In genomic region chr1:45339694-45340558, GRCh38 we compare ENCODE assay signal across 1 cellular context.
A peak's percentile ranks its signal among the peaks of the same experiment; 100 is the strongest.
TF ChIP-seq lines count a peak whose summit lies in the region.

Gene MUTYH (minus strand): TSS chr1:45340440. CDS start chr1:45334505, 5,935 bp downstream.
Gene TOE1 (plus strand): TSS chr1:45340170. CDS start chr1:45340253, 83 bp downstream.

TF ChIP-seq in HepG2, 621 proteins besides CTCF, POLR2A, EP300 and RAD21 (continued from another document and continues in another):
- TF ChIP-seq NFAT5 (CRISPR knock-in tag; IDR thresholded peaks at IDR 0.05): peak; percentile 52; the same call in 1 of the 2 replicates
- no peak for TF ChIP-seq HOXA7 (CRISPR knock-in tag; IDR thresholded peaks at IDR 0.05)
- peak; percentile 88 for TF ChIP-seq POGZ (CRISPR knock-in tag; IDR thresholded peaks at IDR 0.05)
- no peak for TF ChIP-seq ZNF850 (CRISPR knock-in tag; conservative IDR thresholded peaks at IDR 0.05)
- peak; percentile 80 for TF ChIP-seq ERF (CRISPR knock-in tag; IDR thresholded peaks at IDR 0.05)
- TF ChIP-seq LCORL (IDR thresholded peaks at IDR 0.05): no peak
- peak; percentile 81 for TF ChIP-seq LCORL (CRISPR knock-in tag; IDR thresholded peaks at IDR 0.05)
- 0 out of 2 replicates have a peak, but pooled peaks have one; percentile 51 for TF ChIP-seq ZNF256 (CRISPR knock-in tag; conservative IDR thresholded peaks at IDR 0.05)
- peak; percentile 91 for TF ChIP-seq CCDC6 (CRISPR knock-in tag; IDR thresholded peaks at IDR 0.05)
- peak; percentile 88; the same call in 1 of the 2 replicates for TF ChIP-seq EED (CRISPR knock-in tag; IDR thresholded peaks at IDR 0.05)
- no peak for TF ChIP-seq EEA1 (CRISPR knock-in tag; IDR thresholded peaks at IDR 0.05; ENCODE audit: borderline replicate concordance)
- peak; percentile 57; the same call in 1 of the 2 replicates for TF ChIP-seq ZNF691 (CRISPR knock-in tag; IDR thresholded peaks at IDR 0.05; ENCODE audit: borderline replicate concordance, low read depth)
- no peak for TF ChIP-seq RAD51 (IDR thresholded peaks at IDR 0.05; ENCODE audit: borderline replicate concordance)
- no peak; the same call in 1 of the 2 replicates for TF ChIP-seq ZNF264 (CRISPR knock-in tag; IDR thresholded peaks at IDR 0.05)
- TF ChIP-seq SYNCRIP (IDR thresholded peaks at IDR 0.05; ENCODE audit: insufficient read depth, low read depth, low read length): no peak
- no peak for TF ChIP-seq ZNF354B (CRISPR knock-in tag; IDR thresholded peaks at IDR 0.05)
- TF ChIP-seq ZNF652 (CRISPR knock-in tag; IDR thresholded peaks at IDR 0.05; ENCODE audit: borderline replicate concordance, low read depth): no peak
- no peak for TF ChIP-seq GLI4 (CRISPR knock-in tag; IDR thresholded peaks at IDR 0.05; ENCODE audit: borderline replicate concordance)
- TF ChIP-seq REST (IDR thresholded peaks at IDR 0.05; ENCODE audit: borderline replicate concordance in 1 of 2, low read depth in 1 of 2, low read length in 2 of 2): no peak; a peak in 1 of 4 replicates
- TF ChIP-seq TAF1 (CRISPR knock-in tag; IDR thresholded peaks at IDR 0.05): peak; percentile 91
- TF ChIP-seq PCBP1 (IDR thresholded peaks at IDR 0.05; ENCODE audit: borderline replicate concordance, low read depth, low read length): 0 out of 2 replicates have a peak, but pooled peaks have one; percentile 47
- TF ChIP-seq HMG20A (CRISPR knock-in tag; IDR thresholded peaks at IDR 0.05; ENCODE audit: borderline replicate concordance): no peak
- TF ChIP-seq ZNF296 (CRISPR knock-in tag; conservative IDR thresholded peaks at IDR 0.05): no peak
- 0 out of 2 replicates have a peak, but pooled peaks have one; percentile 57 for TF ChIP-seq REL (CRISPR knock-in tag; conservative IDR thresholded peaks at IDR 0.05)
- peak; percentile 94 for TF ChIP-seq CREM (IDR thresholded peaks at IDR 0.05)
- no peak for TF ChIP-seq CREM (CRISPR knock-in tag; IDR thresholded peaks at IDR 0.05)
- TF ChIP-seq ZNF562 (CRISPR knock-in tag; IDR thresholded peaks at IDR 0.05; ENCODE audit: borderline replicate concordance): no peak
- no peak for TF ChIP-seq MAF1 (CRISPR knock-in tag; IDR thresholded peaks at IDR 0.05; ENCODE audit: borderline replicate concordance)
- peak; percentile 35; the same call in 1 of the 2 replicates for TF ChIP-seq KLF11 (CRISPR knock-in tag; IDR thresholded peaks at IDR 0.05)
- 0 out of 2 replicates have a peak, but pooled peaks have one; percentile 71 for TF ChIP-seq ZNF503 (CRISPR knock-in tag; IDR thresholded peaks at IDR 0.05)
- TF ChIP-seq ZBTB26 (CRISPR knock-in tag; IDR thresholded peaks at IDR 0.05; ENCODE audit: borderline replicate concordance): no peak; the same call in 1 of the 2 replicates
- TF ChIP-seq MED8 (CRISPR knock-in tag; IDR thresholded peaks at IDR 0.05; ENCODE audit: insufficient replicate concordance): no peak
- TF ChIP-seq GLMP (CRISPR knock-in tag; IDR thresholded peaks at IDR 0.05; ENCODE audit: borderline replicate concordance): no peak
- no peak for TF ChIP-seq HBP1 (CRISPR knock-in tag; IDR thresholded peaks at IDR 0.05; ENCODE audit: low read depth)
- TF ChIP-seq BORCS8-MEF2B (CRISPR knock-in tag; IDR thresholded peaks at IDR 0.05): peak; percentile 77
- peak; percentile 36; the same call in 1 of the 2 replicates for TF ChIP-seq FUBP1 (CRISPR knock-in tag; IDR thresholded peaks at IDR 0.05; ENCODE audit: borderline replicate concordance)
- TF ChIP-seq SNAPC5 (CRISPR knock-in tag; IDR thresholded peaks at IDR 0.05; ENCODE audit: borderline replicate concordance): no peak
- no peak; the same call in 1 of the 2 replicates for TF ChIP-seq ZNF710 (CRISPR knock-in tag; IDR thresholded peaks at IDR 0.05; ENCODE audit: borderline replicate concordance)
